ENCODE assay signal across 22 cellular contexts in genomic region chr3:153414972-153415371, GRCh38.
"Had no signal": no experiment of that assay in that cellular context is flagged by ENCODE, and none has a peak within 500 bp of the region (broad histone marks: within the 10 kb centered on the region; RNA-seq: fewer than 3 reads in every experiment).

No MANE protein-coding gene starts in this region.

- DNase-seq: dorsolateral prefrontal cortex; effector CD4-positive, alpha-beta T cell; foreskin fibroblast; gastrocnemius medialis; head of caudate nucleus; kidney; natural killer cell; pancreas; stimulated activated CD4-positive, alpha-beta T cell treated with anti-CD3 and anti-CD28 coated beads, Interleukin-2, amount 100 ng/mL, for 24 hours; stimulated activated CD4-positive, alpha-beta T cell treated with anti-CD3 and anti-CD28 coated beads, Interleukin-4, amount 100 ng/mL, for 24 hours; stimulated activated naive CD8-positive, alpha-beta T cell treated with anti-CD3 and anti-CD28 coated beads, Interleukin-15, Interleukin-2, amounts not matched to agents 100 U/mL and 50 U/mL, for 24 hours; substantia nigra; testis; tibial artery; upper lobe of right lung; uterus had no signal

- ATAC-seq: esophagus mucosa; gastrocnemius medialis; left lobe of liver; natural killer cell; pancreas; sciatic nerve; stimulated activated memory B cell treated with anti-CD40 and anti-IgM and Interleukin-4, amounts not matched to agents 10 μg/mL and 1 μg/mL and 100 μg/mL, for 72 hours; stimulated activated naive CD8-positive, alpha-beta T cell treated with anti-CD3 and anti-CD28 coated beads, Interleukin-15, Interleukin-2, amounts not matched to agents 100 U/mL and 50 U/mL, for 24 hours; upper lobe of right lung had no signal

- H3K27me3 ChIP-seq: dorsolateral prefrontal cortex, gastrocnemius medialis, pancreas, right atrium auricular region, testis, tibial artery, upper lobe of right lung, uterus had no signal

- H3K9me3 ChIP-seq: gastrocnemius medialis, pancreas, testis had no signal

- H3K36me3 ChIP-seq: gastrocnemius medialis, pancreas, right atrium auricular region, tibial artery, upper lobe of right lung, uterus had no signal

- H3K27ac ChIP-seq: dorsolateral prefrontal cortex, gastrocnemius medialis, pancreas, right atrium auricular region, testis, tibial artery, upper lobe of right lung, uterus had no signal

- H3K4me1 ChIP-seq: gastrocnemius medialis, pancreas, right atrium auricular region, testis, tibial artery, upper lobe of right lung, uterus had no signal

- H3K4me3 ChIP-seq: dorsolateral prefrontal cortex, gastrocnemius medialis, lung, pancreas, right atrium auricular region, testis, tibial artery, upper lobe of right lung, uterus had no signal
